ENCODE assay signal across 19 cellular contexts in genomic region chr1:208135354-208135753, GRCh38.
DNase-seq lines count a peak whose midpoint lies in the region; ATAC-seq and TF ChIP-seq lines count a peak whose summit lies in the region.
"Had no signal": no experiment of that assay in that cellular context is flagged by ENCODE, and none has a peak within 500 bp of the region (broad histone marks: within the 10 kb centered on the region; RNA-seq: fewer than 3 reads in every experiment).

No MANE protein-coding gene starts in this region.

- H3K36me3 Mint-ChIP-seq in brain: peaks cover 16% of the 10 kb centered on the region
- H3K36me3 Mint-ChIP-seq in activated T-helper 17 cell treated with anti-CD3 and anti-CD28 coated beads, Interleukin-2, amount 50 U/mL, for 72 hours (ENCODE audit: low read depth): no peaks in the 10 kb centered on the region
- H3K36me3 Mint-ChIP-seq: naive thymus-derived CD4-positive, alpha-beta T cell had no signal

- H3K9me3 ChIP-seq in left ventricle myocardium inferior (replicated peaks) (no peaks in the 10 kb centered on the region), hepatocyte (ENCODE audit: low read depth) (no peaks in the 10 kb centered on the region), upper lobe of right lung (no peaks in the 10 kb centered on the region)
- H3K9me3 ChIP-seq: A549, heart left ventricle, sigmoid colon had no signal

- H3K4me1 Mint-ChIP-seq in brain: peaks cover 75% of the 10 kb centered on the region
- no peaks in the 10 kb centered on the region for H3K4me1 Mint-ChIP-seq in activated T-helper 17 cell treated with anti-CD3 and anti-CD28 coated beads, Interleukin-2, amount 50 U/mL, for 72 hours

- intact Hi-C loops in Right ventricle myocardium inferior (cut with DNase I) (no loop called here), left ventricle myocardium inferior (cut with micrococcal nuclease) (no loop called here), upper lobe of right lung (cut with DNase I) (loop anchor here (10.0 kb wide), 1 partner anchor 109 kb away; the partner anchor contains the start of gene PLXNA2)

- H3K27ac ChIP-seq in left ventricle myocardium inferior (replicated peaks): no peak overlapping the region
- peak overlapping the region; percentile 24 for H3K27ac ChIP-seq in hepatocyte
- H3K27ac ChIP-seq in upper lobe of right lung: no peak overlapping the region
- H3K27ac ChIP-seq: A549 had no signal

- H3K4me3 Mint-ChIP-seq in brain: no peak overlapping the region
- H3K4me3 Mint-ChIP-seq in activated T-helper 17 cell treated with anti-CD3 and anti-CD28 coated beads, Interleukin-2, amount 50 U/mL, for 72 hours: no peak overlapping the region
- H3K4me3 Mint-ChIP-seq: naive thymus-derived CD4-positive, alpha-beta T cell; stimulated activated naive CD8-positive, alpha-beta T cell treated with anti-CD3 and anti-CD28 coated beads, Interleukin-15, amount 100 ng/mL, for 72 hours had no signal

- H3K9me3 Mint-ChIP-seq in brain: no peaks in the 10 kb centered on the region
- H3K9me3 Mint-ChIP-seq in activated T-helper 17 cell treated with anti-CD3 and anti-CD28 coated beads, Interleukin-2, amount 50 U/mL, for 72 hours: no peaks in the 10 kb centered on the region
- H3K9me3 Mint-ChIP-seq: naive thymus-derived CD4-positive, alpha-beta T cell; stimulated activated naive CD8-positive, alpha-beta T cell treated with anti-CD3 and anti-CD28 coated beads, Interleukin-15, amount 100 ng/mL, for 72 hours had no signal

- H3K4me2 ChIP-seq in hepatocyte: no peak overlapping the region
- H3K4me2 ChIP-seq: A549 had no signal

- H2AFZ ChIP-seq in hepatocyte: no peak overlapping the region

- no peaks in the 10 kb centered on the region for H3K9me2 ChIP-seq in hepatocyte (replicated peaks; ENCODE audit: insufficient read depth)

- H3K27me3 ChIP-seq in left ventricle myocardium inferior (ENCODE audit: low read depth) (no peaks in the 10 kb centered on the region), hepatocyte (no peaks in the 10 kb centered on the region), upper lobe of right lung (no peaks in the 10 kb centered on the region)
- H3K27me3 ChIP-seq: heart left ventricle, sigmoid colon had no signal

- no peak for DNase-seq in Right ventricle myocardium inferior (ENCODE audit: missing footprints)
- no peak for DNase-seq in left ventricle myocardium inferior
- DNase-seq in hepatocyte (ENCODE audit: low spot score): no peak
- DNase-seq in upper lobe of right lung: no peak
- DNase-seq in stimulated activated CD4-positive, alpha-beta T cell treated with anti-CD3 and anti-CD28 coated beads, Interleukin-2, amount 100 ng/mL, for 48 hours: no peak
- DNase-seq in DMS 273 treated with DMSO at 0.1 percent for 48 hours (lab: John Stamatoyannopoulos, UW): no peak
- DNase-seq: aorta; effector memory CD4-positive, alpha-beta T cell; heart left ventricle; KG1; left colon; naive thymus-derived CD4-positive, alpha-beta T cell; NCI-H1436 treated with DMSO at 0.1 percent for 48 hours; stimulated activated naive CD8-positive, alpha-beta T cell treated with anti-CD3 and anti-CD28 coated beads, Interleukin-15, amount 100 ng/mL, for 72 hours; T-helper 9 cell had no signal

- H3K4me1 ChIP-seq in left ventricle myocardium inferior (peaks cover 35% of the 10 kb centered on the region), hepatocyte (ENCODE audit: insufficient read depth) (peaks cover 42% of the 10 kb centered on the region), upper lobe of right lung (no peaks in the 10 kb centered on the region)

- 63% methylated on average over 2 of the region's 2 CpGs for WGBS in hepatocyte (ENCODE audit: low lambda C conversion rate, missing lambda C conversion rate)

- no peaks in the 10 kb centered on the region for H3K79me2 ChIP-seq in hepatocyte

- no peaks in the 10 kb centered on the region for H3K27me3 Mint-ChIP-seq in brain
- peaks cover 12% of the 10 kb centered on the region for H3K27me3 Mint-ChIP-seq in activated T-helper 17 cell treated with anti-CD3 and anti-CD28 coated beads, Interleukin-2, amount 50 U/mL, for 72 hours

- H3K36me3 ChIP-seq in left ventricle myocardium inferior (peaks cover 15% of the 10 kb centered on the region), hepatocyte (replicated peaks; ENCODE audit: insufficient read depth, low read depth) (no peaks in the 10 kb centered on the region), upper lobe of right lung (peaks cover under 1% of the 10 kb centered on the region)
- H3K36me3 ChIP-seq: sigmoid colon had no signal

- no peaks in the 10 kb centered on the region for H4K20me1 ChIP-seq in hepatocyte (ENCODE audit: insufficient read depth, poor library complexity, severe bottlenecking)

- no peak overlapping the region for H3K4me3 ChIP-seq in left ventricle myocardium inferior
- no peak overlapping the region for H3K4me3 ChIP-seq in hepatocyte
- no peak overlapping the region for H3K4me3 ChIP-seq in upper lobe of right lung
- H3K4me3 ChIP-seq: A549, heart left ventricle, sigmoid colon had no signal

- peak overlapping the region; percentile 13 to 74 (median 71) for H3K27ac Mint-ChIP-seq in brain
- H3K27ac Mint-ChIP-seq in activated T-helper 17 cell treated with anti-CD3 and anti-CD28 coated beads, Interleukin-2, amount 50 U/mL, for 72 hours: no peak overlapping the region
- H3K27ac Mint-ChIP-seq: stimulated activated naive CD8-positive, alpha-beta T cell treated with anti-CD3 and anti-CD28 coated beads, Interleukin-15, amount 100 ng/mL, for 72 hours had no signal

- no peak for TF ChIP-seq CTCF in left ventricle myocardium inferior (IDR thresholded peaks at IDR 0.05; ENCODE audit: borderline replicate concordance)
- no peak for TF ChIP-seq CTCF in brain (conservative IDR thresholded peaks at IDR 0.05)
- no peak for TF ChIP-seq CTCF in hepatocyte (IDR thresholded peaks at IDR 0.05; ENCODE audit: poor library complexity)
- TF ChIP-seq CTCF in upper lobe of right lung (IDR thresholded peaks at IDR 0.05): no peak

- ATAC-seq in Right ventricle myocardium inferior (peak; percentile 41), upper lobe of right lung (peak; percentile 39)
- no peak for ATAC-seq in activated T-helper 17 cell treated with anti-CD3 and anti-CD28 coated beads, Interleukin-2, amount 50 U/mL, for 72 hours (replicated peaks)
- ATAC-seq: A549; left colon; naive thymus-derived CD4-positive, alpha-beta T cell; stimulated activated naive CD8-positive, alpha-beta T cell treated with anti-CD3 and anti-CD28 coated beads, Interleukin-15, amount 100 ng/mL, for 72 hours had no signal
